In genomic region chr19:14496849-14497346, GRCh38 we compare ENCODE assay signal across 8 cellular contexts. TPM values are rescaled to one million over a fixed set of nuclear protein-coding genes. Genes with fewer than 3 reads are reported as not detected.
A peak's percentile ranks its signal among the peaks of the same experiment; 100 is the strongest.
DNase-seq lines count a peak whose midpoint lies in the region; ATAC-seq, FAIRE-seq and TF ChIP-seq lines count a peak whose summit lies in the region.

No MANE protein-coding gene starts in this region.

- CTCF ChIA-PET in Calu3 (lab: Charles Lee) = interaction anchor here (1.0 to 2.3 kb wide), 2 partner anchors 9 to 13 kb away, joined by 3 to 12 read pairs; no protein-coding TSS in a partner anchor

- peaks cover 0 to 12% of the 10 kb centered on the region in 2 donors for H3K4me1 ChIP-seq in esophagus (ENCODE audit: control insufficient read depth in 2 of 2, insufficient read depth in 2 of 2, low read length in 1 of 2)

- no peaks in the 10 kb centered on the region for H3K27me3 ChIP-seq in esophagus (ENCODE audit: control insufficient read depth in 1 of 2, insufficient read depth in 2 of 2, low read length in 2 of 2)

- no peaks in the 10 kb centered on the region for H3K9me3 Mint-ChIP-seq in Calu3 (ENCODE audit: low read depth, unreplicated experiment)
- H3K9me3 Mint-ChIP-seq in osteocyte (ENCODE audit: unreplicated experiment) = no peaks in the 10 kb centered on the region
- no peaks in the 10 kb centered on the region for H3K9me3 Mint-ChIP-seq in CD14-positive monocyte

- peak overlapping the region; percentile 30 to 87 for H3K4me3 ChIP-seq in esophagus (ENCODE audit: low read depth in 1 of 2, low read length in 2 of 2)

- 31 to 35% methylated on average over 9 of the region's 9 CpGs for WGBS in esophagus, 2 donors

- BruUV-seq in Calu3 (replicated peaks; lab: Mats Ljungman, UMichigan) = TSS peak; percentile 81

- H3K4me1 Mint-ChIP-seq in Calu3 (ENCODE audit: low read depth, unreplicated experiment) (peaks cover 19% of the 10 kb centered on the region), osteocyte (ENCODE audit: unreplicated experiment) (peaks cover 29% of the 10 kb centered on the region), CD14-positive monocyte (peaks cover 23% of the 10 kb centered on the region)

- FAIRE-seq in RCC 7860 (lab: Jason Lieb, UNC) = no peak

- H3K36me3 Mint-ChIP-seq in Calu3 (ENCODE audit: insufficient read depth, unreplicated experiment) = peaks cover 46% of the 10 kb centered on the region
- H3K36me3 Mint-ChIP-seq in osteocyte (ENCODE audit: unreplicated experiment) = peaks cover 7% of the 10 kb centered on the region
- H3K36me3 Mint-ChIP-seq in CD14-positive monocyte = no peaks in the 10 kb centered on the region

- intact Hi-C loops in Calu3 (cut with micrococcal nuclease; ENCODE audit: unreplicated experiment) = no loop called here
- intact Hi-C loops in CD14-positive monocyte (cut with micrococcal nuclease) = loop anchor here in 1 of 2 donors (5.0 kb wide), 1 partner anchor 35 kb away; no protein-coding TSS in a partner anchor

- ATAC-seq in GM21367 (IDR thresholded peaks at IDR 0.05; ENCODE audit: unreplicated experiment) (no peak), GM19463 (IDR thresholded peaks at IDR 0.05; ENCODE audit: unreplicated experiment) (no peak)

- H3K27ac Mint-ChIP-seq in Calu3 (ENCODE audit: unreplicated experiment) = peak overlapping the region; percentile 89
- H3K27ac Mint-ChIP-seq in osteocyte (ENCODE audit: unreplicated experiment) = peak overlapping the region; percentile 84
- peak overlapping the region in 1 of 7 donors; percentile 3 for H3K27ac Mint-ChIP-seq in CD14-positive monocyte

- peak overlapping the region; percentile 73 for H3K4me3 Mint-ChIP-seq in Calu3 (ENCODE audit: low read depth, unreplicated experiment)
- peak overlapping the region; percentile 68 for H3K4me3 Mint-ChIP-seq in osteocyte (ENCODE audit: unreplicated experiment)
- H3K4me3 Mint-ChIP-seq in CD14-positive monocyte = peak overlapping the region in 1 of 2 donors; percentile 80

- TF ChIP-seq CTCF in Calu3 (IDR thresholded peaks at IDR 0.05; ENCODE audit: unreplicated experiment) (no peak), osteocyte (IDR thresholded peaks at IDR 0.05) (no peak), CD14-positive monocyte (IDR thresholded peaks at IDR 0.05) (no peak)

- H3K36me3 ChIP-seq in esophagus (ENCODE audit: control insufficient read depth in 2 of 2, insufficient read depth in 2 of 2, low read length in 1 of 2) = no peaks in the 10 kb centered on the region

- H3K27ac ChIP-seq in esophagus (ENCODE audit: low read depth in 2 of 2, low read length in 1 of 2) = peak overlapping the region; percentile 92 to 95

- H3K27me3 Mint-ChIP-seq in Calu3 (ENCODE audit: unreplicated experiment) = no peaks in the 10 kb centered on the region
- H3K27me3 Mint-ChIP-seq in osteocyte (ENCODE audit: unreplicated experiment) = no peaks in the 10 kb centered on the region
- peaks cover 7 to 22% (median 11%) of the 10 kb centered on the region in 3 donors for H3K27me3 Mint-ChIP-seq in CD14-positive monocyte (ENCODE audit: low read depth in 3 of 3)

- no peak for DNase-seq in Calu3
- DNase-seq in RCC 7860 (ENCODE audit: low spot score) = peak; percentile 49
- DNase-seq in osteocyte (ENCODE audit: extremely low spot score, unreplicated experiment) = no peak
- DNase-seq in CD14-positive monocyte (ENCODE audit: low spot score) = no peak
- DNase-seq in NCI-H446 treated with DMSO at 0.1 percent for 48 hours (lab: John Stamatoyannopoulos, UW) = no peak

- H3K9me3 ChIP-seq in esophagus (ENCODE audit: control insufficient read depth in 2 of 2, insufficient read depth in 1 of 2, low read depth in 1 of 2, low read length in 1 of 2) = no peaks in the 10 kb centered on the region

RNA-seq across cellular contexts. Expression of gene GIPC1, which starts 1.0 kb away (rescaled TPM):
- total RNA-seq in Calu3 (2022) (134 and 139 TPM in 2 replicates), osteocyte (89.0 and 90.3 TPM in 2 replicates)
- polyA plus RNA-seq in esophagus (100 to 1,000 TPM; 269 to 368 TPM), CD14-positive monocyte (1 to 10 TPM; 4.8 to 6.2 TPM)

RNA-seq across cellular contexts. Expression of gene DNAJB1, which starts 21.3 kb away (rescaled TPM):
- total RNA-seq in Calu3 (2022) (159 and 161 TPM in 2 replicates), osteocyte (80.0 and 84.6 TPM in 2 replicates)
- polyA plus RNA-seq in esophagus (100 to 1,000 TPM; 249 to 309 TPM), CD14-positive monocyte (10 to 100 TPM; 59.3 to 70.9 TPM)

RNA-seq across cellular contexts. Expression of gene PTGER1, which starts 21.7 kb away (rescaled TPM):
- total RNA-seq in Calu3 (2022) (1.2 and 1.3 TPM in 2 replicates), osteocyte (1.0 and 1.6 TPM in 2 replicates)
- polyA plus RNA-seq in esophagus (under 1 TPM; 0.32 to 0.47 TPM), CD14-positive monocyte (not detected)

RNA-seq across cellular contexts. Expression of gene TECR, which starts 32.5 kb away (rescaled TPM):
- 136 and 162 TPM in 2 replicates for total RNA-seq in Calu3 (2022)
- polyA plus RNA-seq in esophagus = 100 to 1,000 TPM; 362 to 444 TPM
- total RNA-seq in osteocyte = 136 and 139 TPM in 2 replicates
- polyA plus RNA-seq in CD14-positive monocyte = 10 to 100 TPM; 76.7 to 79.6 TPM
